In the genomic region with DNA sequence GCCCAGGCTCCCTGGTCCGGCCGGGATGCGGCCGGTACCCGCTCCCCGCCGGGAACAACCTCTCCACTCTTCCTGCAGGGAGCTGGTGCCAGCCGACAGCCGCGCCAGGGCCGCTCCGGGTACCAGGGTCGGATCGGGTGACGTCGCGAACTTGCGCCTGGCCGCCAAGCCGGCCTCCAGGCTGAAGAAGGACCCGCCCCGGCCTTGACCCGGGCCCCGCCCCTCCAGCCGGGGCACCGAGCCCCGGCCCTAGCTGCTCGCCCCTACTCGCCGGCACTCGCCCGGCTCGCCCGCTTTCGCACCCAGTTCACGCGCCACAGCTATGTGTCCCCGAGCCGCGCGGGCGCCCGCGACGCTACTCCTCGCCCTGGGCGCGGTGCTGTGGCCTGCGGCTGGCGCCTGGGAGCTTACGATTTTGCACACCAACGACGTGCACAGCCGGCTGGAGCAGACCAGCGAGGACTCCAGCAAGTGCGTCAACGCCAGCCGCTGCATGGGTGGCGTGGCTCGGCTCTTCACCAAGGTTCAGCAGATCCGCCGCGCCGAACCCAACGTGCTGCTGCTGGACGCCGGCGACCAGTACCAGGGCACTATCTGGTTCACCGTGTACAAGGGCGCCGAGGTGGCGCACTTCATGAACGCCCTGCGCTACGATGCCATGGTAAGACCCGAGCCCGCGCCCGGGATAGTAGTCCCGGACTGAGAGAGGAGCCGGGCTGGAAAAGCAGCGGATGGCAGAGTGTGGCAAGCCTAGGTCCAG, we compare ENCODE assay signal across 8 cellular contexts. TPM values are rescaled to one million over a fixed set of nuclear protein-coding genes. Genes with fewer than 3 reads are reported as not detected.
DNase-seq lines count a peak whose midpoint lies in the region; ATAC-seq and TF ChIP-seq lines count a peak whose summit lies in the region.

A gene (plus strand): TSS at position 266 of the 760 bp plus-strand sequence. CDS start 57 bp downstream, at position 323.

- peak within 1 kb of the TSS; percentile 85 for H3K9ac ChIP-seq in rectal smooth muscle tissue (ENCODE audit: low read length)

- no peaks in the 10 kb centered on the region for H3K27me3 ChIP-seq in rectal smooth muscle tissue (ENCODE audit: control insufficient read depth, insufficient read depth, low read length)

- peaks cover 2% of the 10 kb centered on the region for H3K4me1 ChIP-seq in rectal smooth muscle tissue (ENCODE audit: control insufficient read depth, insufficient read depth, low read length)

- no peaks in the 10 kb centered on the region for H3K36me3 ChIP-seq in rectal smooth muscle tissue (ENCODE audit: control insufficient read depth, insufficient read depth, low read length)

- TF ChIP-seq CTCF in AG09309 (IDR thresholded peaks at IDR 0.05; ENCODE audit: control insufficient read depth, insufficient read depth, low read depth, low read length, missing control alignments), result no peak

- H3K27ac ChIP-seq in rectal smooth muscle tissue (ENCODE audit: low read depth, low read length), result peak within 1 kb of the TSS; percentile 90

- H3K4me3 ChIP-seq in AG09309 (ENCODE audit: control insufficient read depth, low read depth, low read length) (peak within 1 kb of the TSS; percentile 83), rectal smooth muscle tissue (ENCODE audit: low read length) (peak within 1 kb of the TSS; percentile 92)

- DNase-seq in AG09309 (ENCODE audit: low read depth) (no peak), RPMI7951 (ENCODE audit: low read depth) (peak; percentile 89), astrocyte of the hippocampus (ENCODE audit: low read depth, low spot score) (peak; percentile 88), hippocampal formation (lab: John Stamatoyannopoulos, UW) (peak; percentile 43 to 46), NCI-H2171 treated with DMSO at 0.1 percent for 48 hours (lab: John Stamatoyannopoulos, UW) (no peak)

- ATAC-seq in GM18870 (IDR thresholded peaks at IDR 0.05; ENCODE audit: unreplicated experiment) (peak; percentile 55), HG03064 (IDR thresholded peaks at IDR 0.05; ENCODE audit: low read depth, unreplicated experiment) (peak; percentile 83)

RNA-seq across cellular contexts. Expression of the gene that starts here (rescaled TPM):
- total RNA-seq in RPMI7951 (2014; rRNA removed; shearing (Covaris generic)), result 395 and 427 TPM in 2 replicates

Comparison
In these comparisons a context has a peak if more than half of its experiments do, and no peak if none do; other contexts are left out.
1. DNase-seq: peak in RPMI7951 (single experiment), astrocyte of the hippocampus (single experiment) and hippocampal formation (2 of 2); none in AG09309 (single experiment) and NCI-H2171 treated with DMSO at 0.1 percent for 48 hours (single experiment).